Comparison of ENCODE assay signal across 32 cellular contexts in the genomic region with DNA sequence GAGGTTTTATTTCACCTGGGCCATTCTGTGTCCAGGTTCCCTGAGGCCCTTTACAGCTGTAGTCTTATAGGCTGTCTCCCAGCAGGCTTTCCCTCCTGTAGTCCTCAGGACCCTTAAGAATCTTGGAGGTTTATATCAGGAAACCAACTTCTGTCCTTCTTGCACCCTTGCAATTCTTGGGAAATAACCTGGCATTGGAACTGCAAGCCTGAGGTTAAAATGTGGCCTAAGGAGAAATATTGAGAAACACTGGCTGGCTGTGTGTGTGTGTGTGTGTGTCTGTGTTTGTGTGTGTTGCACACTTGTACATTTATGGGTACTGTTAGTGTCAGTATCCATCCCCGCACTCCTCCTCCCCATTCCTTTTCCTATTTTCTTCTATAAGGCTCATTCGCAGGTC.
A peak's percentile ranks its signal among the peaks of the same experiment; 100 is the strongest.
DNase-seq lines count a peak whose midpoint lies in the region; ATAC-seq, FAIRE-seq and TF ChIP-seq lines count a peak whose summit lies in the region.
"Had no signal": no experiment of that assay in that cellular context is flagged by ENCODE, and none has a peak within 500 bp of the region (broad histone marks: within the 10 kb centered on the region; RNA-seq: fewer than 3 reads in every experiment).

No MANE protein-coding gene starts in this region.

- TF ChIP-seq POLR2A in H1 (IDR thresholded peaks at IDR 0.05; ENCODE audit: control extremely low read depth in 1 of 2, low read depth in 2 of 2, low read length in 2 of 2) (no peak), stomach (IDR thresholded peaks at IDR 0.05) (no peak)

- H3K18ac ChIP-seq in H1 (ENCODE audit: extremely low read depth, low read length) (no peak overlapping the region), mesendoderm (ENCODE audit: low read length) (no peak overlapping the region)

- POLR2A ChIA-PET in H1 (lab: Charles Lee; ENCODE audit: partially characterized antibody): no interaction called here

- no peaks in the 10 kb centered on the region for H3K9me3 Mint-ChIP-seq in type B pancreatic cell
- H3K9me3 Mint-ChIP-seq: activated CD4-positive, alpha-beta memory T cell treated with anti-CD3 and anti-CD28 coated beads for 36 hours; activated naive CD4-positive, alpha-beta T cell treated with anti-CD3 and anti-CD28 coated beads, Interleukin-2, amount 10 ng/mL, durations not matched to agents 7 days and 5 days had no signal

- H3K36me3 ChIP-seq in H1 (ENCODE audit: control insufficient read depth in 2 of 4, insufficient read depth in 4 of 4, low read length in 3 of 4) (no peaks in the 10 kb centered on the region), mesendoderm (ENCODE audit: control insufficient read depth, insufficient read depth, low read length) (no peaks in the 10 kb centered on the region), stomach (no peaks in the 10 kb centered on the region)
- H3K36me3 ChIP-seq: cardiac muscle cell, gastroesophageal sphincter, uterus had no signal

- H3K9me3 ChIP-seq in H1 (ENCODE audit: insufficient read depth in 2 of 2, low read depth in 1 of 2, low read length in 1 of 2) (no peaks in the 10 kb centered on the region), stomach (no peaks in the 10 kb centered on the region)
- H3K9me3 ChIP-seq: gastroesophageal sphincter, mucosa of descending colon, testis, uterus had no signal

- H3K4me3 ChIP-seq in H1 (ENCODE audit: extremely low read depth in 1 of 4, insufficient read depth in 2 of 4, low read depth in 3 of 4, low read length in 4 of 4): no peak overlapping the region
- no peak overlapping the region for H3K4me3 ChIP-seq in mesendoderm (ENCODE audit: low read length)
- no peak overlapping the region for H3K4me3 ChIP-seq in stomach
- H3K4me3 ChIP-seq: cardiac muscle cell, gastroesophageal sphincter, mucosa of descending colon, testis, uterus had no signal

- no peak overlapping the region for H2BK20ac ChIP-seq in H1 (ENCODE audit: low read length)

- H3K27ac ChIP-seq in H1 (ENCODE audit: low read depth, low read length) (no peak overlapping the region), mesendoderm (ENCODE audit: low read depth, low read length) (no peak overlapping the region), stomach (no peak overlapping the region)
- H3K27ac ChIP-seq: cardiac muscle cell, gastroesophageal sphincter, KMS-11, testis, uterus had no signal

- ATAC-seq in HG03378 (IDR thresholded peaks at IDR 0.05; ENCODE audit: unreplicated experiment): no peak
- ATAC-seq: effector memory CD8-positive, alpha-beta T cell; gastroesophageal sphincter; mucosa of descending colon; natural killer cell treated with Interleukin-12 subunit alpha and Interleukin-12 subunit beta and Interleukin-15 and Interleukin-18, amount 100 ng/mL, for 72 hours; right cardiac atrium had no signal

- H3K36me3 Mint-ChIP-seq in type B pancreatic cell: no peaks in the 10 kb centered on the region
- H3K36me3 Mint-ChIP-seq: activated CD4-positive, alpha-beta memory T cell treated with anti-CD3 and anti-CD28 coated beads for 36 hours; activated naive CD4-positive, alpha-beta T cell treated with anti-CD3 and anti-CD28 coated beads, Interleukin-2, amount 10 ng/mL, durations not matched to agents 7 days and 5 days; CD4-positive, alpha-beta memory T cell; natural killer cell treated with Interleukin-12 subunit alpha and Interleukin-12 subunit beta and Interleukin-15 and Interleukin-18, amount 100 ng/mL, for 72 hours had no signal

- WGBS in H1 (ENCODE audit: extremely low coverage in 1 of 2, insufficient coverage in 1 of 2, insufficient read length in 1 of 2, insufficient replicate concordance in 2 of 2, low coverage in 1 of 2, low lambda C conversion rate in 2 of 2, missing lambda C conversion rate in 1 of 2), 2 experiments: 69% methylated on average over 2 of the region's 2 CpGs; no CpG with 5 or more reads in 1 of the 2 experiments
- no CpG with 5 or more reads among the region's 2 CpGs for WGBS in mesendoderm (ENCODE audit: extremely low coverage, insufficient coverage, low lambda C conversion rate)
- WGBS in stomach, 5 donors: 69 to 91% (median 83%) methylated on average over 2 of the region's 2 CpGs

- H3K4me2 ChIP-seq in H1 (ENCODE audit: insufficient read depth in 1 of 2, low read depth in 2 of 2, low read length in 2 of 2): no peak overlapping the region
- no peak overlapping the region for H3K4me2 ChIP-seq in mesendoderm (ENCODE audit: low read length)
- H3K4me2 ChIP-seq: KMS-11 had no signal

- H2BK5ac ChIP-seq in H1 (ENCODE audit: low read depth, low read length): no peak overlapping the region
- H2BK5ac ChIP-seq in mesendoderm (ENCODE audit: low read length): no peak overlapping the region

- CTCF ChIA-PET in H1 (lab: Charles Lee; ENCODE audit: partially characterized antibody): interaction anchor here (0.7 to 1.9 kb wide), 5 partner anchors 9 to 249 kb away, joined by 3 to 5 read pairs (median 3); no protein-coding TSS in a partner anchor

- H2BK120ac ChIP-seq in H1 (replicated peaks; ENCODE audit: low read depth, low read length): no peak overlapping the region
- no peak overlapping the region for H2BK120ac ChIP-seq in mesendoderm (ENCODE audit: low read depth, low read length)

- DNase-seq in MV-4-11 (lab: John Stamatoyannopoulos, UW) (peak; percentile 8), H1 (ENCODE audit: low read depth in 1 of 2, low spot score in 2 of 2) (no peak), mesendoderm (no peak), type B pancreatic cell (ENCODE audit: extremely low spot score, unreplicated experiment) (no peak), urothelium cell line (ENCODE audit: low spot score) (no peak), stomach (no peak)
- DNase-seq: activated CD4-positive, alpha-beta memory T cell treated with anti-CD3 and anti-CD28 coated beads for 36 hours; activated CD8-positive, alpha-beta memory T cell treated with anti-CD3 and anti-CD28 coated beads, Interleukin-2, amount 50 U/mL, for 4 hours; activated naive CD4-positive, alpha-beta T cell treated with anti-CD3 and anti-CD28 coated beads, Interleukin-2, amount 10 ng/mL, durations not matched to agents 7 days and 5 days; AML-193; amygdala; CD4-positive, alpha-beta memory T cell; cortex of kidney; DMS 273 treated with DMSO at 0.1 percent for 48 hours; effector memory CD8-positive, alpha-beta T cell; hypothalamus; mucosa of descending colon; NCI-H1436; NCI-H446; NCI-H774; stimulated activated naive CD4-positive, alpha-beta T cell treated with Interleukin-2 at 50 U/mL for 16 hours had no signal

- TF ChIP-seq RAD21 in H1 (IDR thresholded peaks at IDR 0.05 in 1 of 2, conservative IDR thresholded peaks at IDR 0.05 in 1 of 2; ENCODE audit: low read depth in 2 of 2, low read length in 2 of 2): no peak

- intact Hi-C loops in stomach (cut with DNase I; ENCODE audit: low total_unique reads): no loop called here

- H3K79me2 ChIP-seq in H1 (ENCODE audit: control insufficient read depth in 1 of 2, insufficient read depth in 2 of 2, low read length in 2 of 2): no peaks in the 10 kb centered on the region
- no peaks in the 10 kb centered on the region for H3K79me2 ChIP-seq in mesendoderm (ENCODE audit: control insufficient read depth, insufficient read depth, low read length)

- H2BK15ac ChIP-seq in H1 (ENCODE audit: low read length): no peak overlapping the region
- H2BK15ac ChIP-seq in mesendoderm (replicated peaks; ENCODE audit: low read depth): no peak overlapping the region

- FAIRE-seq in H1 (lab: Jason Lieb, UNC) (no peak), urothelium cell line (lab: Jason Lieb, UNC) (no peak)
- FAIRE-seq: H54, islet of Langerhans, TTC549 had no signal

- H3K4me1 ChIP-seq in H1 (replicated peaks in 1 of 4; ENCODE audit: control insufficient read depth in 3 of 4, insufficient read depth in 4 of 4, low read length in 3 of 4) (peaks cover 2 to 6% (median 4%) of the 10 kb centered on the region in 4 experiments; a peak in 5 of 7 replicates), mesendoderm (ENCODE audit: control insufficient read depth, low read depth, low read length) (peaks cover 8% of the 10 kb centered on the region), stomach (peaks cover 0 to 12% (median 2%) of the 10 kb centered on the region in 4 donors)

- H2AFZ ChIP-seq in H1 (ENCODE audit: low read length): peak overlapping the region; percentile 72; the same call in 1 of the 2 replicates

- H3K79me1 ChIP-seq in H1 (ENCODE audit: low read depth, low read length) (no peaks in the 10 kb centered on the region; the same call in 1 of the 2 replicates), mesendoderm (ENCODE audit: low read length) (no peaks in the 10 kb centered on the region)

- peaks cover 7% of the 10 kb centered on the region for H3K27me3 Mint-ChIP-seq in type B pancreatic cell
- H3K27me3 Mint-ChIP-seq: activated CD4-positive, alpha-beta memory T cell treated with anti-CD3 and anti-CD28 coated beads for 36 hours; natural killer cell treated with Interleukin-12 subunit alpha and Interleukin-12 subunit beta and Interleukin-15 and Interleukin-18, amount 100 ng/mL, for 72 hours had no signal

- H3K23ac ChIP-seq in H1 (ENCODE audit: insufficient read length) (no peak overlapping the region), mesendoderm (ENCODE audit: low read length) (peak overlapping the region; percentile 32)

- H4K91ac ChIP-seq in H1 (replicated peaks; ENCODE audit: insufficient read length, low read length): no peak overlapping the region

- H3K9ac ChIP-seq in H1 (replicated peaks in 1 of 4; ENCODE audit: extremely low read depth in 1 of 4, low read depth in 3 of 4, low read length in 3 of 4) (no peak overlapping the region; a peak in 1 of 7 replicates), mesendoderm (ENCODE audit: low read length) (no peak overlapping the region)
- H3K9ac ChIP-seq: KMS-11 had no signal

- H3K4me3 Mint-ChIP-seq in type B pancreatic cell: peak overlapping the region; percentile 40
- H3K4me3 Mint-ChIP-seq: activated CD4-positive, alpha-beta memory T cell treated with anti-CD3 and anti-CD28 coated beads for 36 hours; activated naive CD4-positive, alpha-beta T cell treated with anti-CD3 and anti-CD28 coated beads, Interleukin-2, amount 10 ng/mL, durations not matched to agents 7 days and 5 days; CD4-positive, alpha-beta memory T cell; effector memory CD8-positive, alpha-beta T cell; natural killer cell treated with Interleukin-12 subunit alpha and Interleukin-12 subunit beta and Interleukin-15 and Interleukin-18, amount 100 ng/mL, for 72 hours had no signal

- no peaks in the 10 kb centered on the region for H3K23me2 ChIP-seq in H1 (ENCODE audit: low read depth, low read length)

- peak overlapping the region; percentile 53 for H2BK12ac ChIP-seq in H1 (ENCODE audit: low read depth, low read length)

- no peaks in the 10 kb centered on the region for H4K20me1 ChIP-seq in H1 (replicated peaks in 1 of 2; ENCODE audit: control insufficient read depth in 1 of 2, insufficient read depth in 2 of 2, low read length in 2 of 2)

- peaks cover 60% of the 10 kb centered on the region for H3K4me1 Mint-ChIP-seq in type B pancreatic cell (ENCODE audit: unreplicated experiment)
- H3K4me1 Mint-ChIP-seq: activated naive CD4-positive, alpha-beta T cell treated with anti-CD3 and anti-CD28 coated beads, Interleukin-2, amount 10 ng/mL, durations not matched to agents 7 days and 5 days; CD4-positive, alpha-beta memory T cell had no signal

- no peak overlapping the region for H2AK5ac ChIP-seq in H1 (ENCODE audit: low read depth, low read length)
- H2AK5ac ChIP-seq in mesendoderm (ENCODE audit: low read length): no peak overlapping the region

- no peak overlapping the region for H4K5ac ChIP-seq in H1 (ENCODE audit: insufficient read length, low read depth, low read length)
- H4K5ac ChIP-seq in mesendoderm (ENCODE audit: low read length): no peak overlapping the region

- TF ChIP-seq CTCF in H1 (IDR thresholded peaks at IDR 0.05; ENCODE audit: control extremely low read depth in 1 of 3, insufficient read depth in 1 of 3, low read depth in 1 of 3, low read length in 3 of 3) (no peak), type B pancreatic cell (conservative IDR thresholded peaks at IDR 0.05) (no peak), stomach (IDR thresholded peaks at IDR 0.05) (no peak)

- H3K27ac Mint-ChIP-seq in type B pancreatic cell: peak overlapping the region; percentile 24
- H3K27ac Mint-ChIP-seq: activated CD4-positive, alpha-beta memory T cell treated with anti-CD3 and anti-CD28 coated beads for 36 hours; activated naive CD4-positive, alpha-beta T cell treated with anti-CD3 and anti-CD28 coated beads, Interleukin-2, amount 10 ng/mL, durations not matched to agents 7 days and 5 days; CD4-positive, alpha-beta memory T cell; effector memory CD8-positive, alpha-beta T cell; natural killer cell treated with Interleukin-12 subunit alpha and Interleukin-12 subunit beta and Interleukin-15 and Interleukin-18, amount 100 ng/mL, for 72 hours had no signal

- no peak overlapping the region for H3K14ac ChIP-seq in H1 (ENCODE audit: insufficient read length)

- no peak for TF ChIP-seq EP300 in H1 (IDR thresholded peaks at IDR 0.05; ENCODE audit: borderline replicate concordance in 1 of 2, low read depth in 2 of 2, low read length in 2 of 2)
- no peak for TF ChIP-seq EP300 in stomach (IDR thresholded peaks at IDR 0.05)

- H3K56ac ChIP-seq in H1 (replicated peaks; ENCODE audit: insufficient read length, low read depth, low read length): no peak overlapping the region
- no peak overlapping the region for H3K56ac ChIP-seq in mesendoderm (ENCODE audit: low read length)

- H3K27me3 ChIP-seq in H1 (replicated peaks in 1 of 4; ENCODE audit: control insufficient read depth in 3 of 4, extremely low read depth in 1 of 4, insufficient read depth in 3 of 4, low read length in 3 of 4) (no peaks in the 10 kb centered on the region), mesendoderm (ENCODE audit: insufficient read depth, low read length, poor library complexity) (no peaks in the 10 kb centered on the region), stomach (no peaks in the 10 kb centered on the region)
- H3K27me3 ChIP-seq: cardiac muscle cell, gastroesophageal sphincter, testis, uterus had no signal

- H4K8ac ChIP-seq in H1 (ENCODE audit: extremely low read depth, insufficient read depth, low read length) (no peak overlapping the region), mesendoderm (ENCODE audit: low read depth, low read length) (no peak overlapping the region)

- H3K4ac ChIP-seq in H1 (replicated peaks; ENCODE audit: insufficient read length, low read depth, low read length) (no peak overlapping the region), mesendoderm (ENCODE audit: low read depth, low read length) (no peak overlapping the region)
